ENCODE assay signal across 9 cellular contexts in the genomic region with DNA sequence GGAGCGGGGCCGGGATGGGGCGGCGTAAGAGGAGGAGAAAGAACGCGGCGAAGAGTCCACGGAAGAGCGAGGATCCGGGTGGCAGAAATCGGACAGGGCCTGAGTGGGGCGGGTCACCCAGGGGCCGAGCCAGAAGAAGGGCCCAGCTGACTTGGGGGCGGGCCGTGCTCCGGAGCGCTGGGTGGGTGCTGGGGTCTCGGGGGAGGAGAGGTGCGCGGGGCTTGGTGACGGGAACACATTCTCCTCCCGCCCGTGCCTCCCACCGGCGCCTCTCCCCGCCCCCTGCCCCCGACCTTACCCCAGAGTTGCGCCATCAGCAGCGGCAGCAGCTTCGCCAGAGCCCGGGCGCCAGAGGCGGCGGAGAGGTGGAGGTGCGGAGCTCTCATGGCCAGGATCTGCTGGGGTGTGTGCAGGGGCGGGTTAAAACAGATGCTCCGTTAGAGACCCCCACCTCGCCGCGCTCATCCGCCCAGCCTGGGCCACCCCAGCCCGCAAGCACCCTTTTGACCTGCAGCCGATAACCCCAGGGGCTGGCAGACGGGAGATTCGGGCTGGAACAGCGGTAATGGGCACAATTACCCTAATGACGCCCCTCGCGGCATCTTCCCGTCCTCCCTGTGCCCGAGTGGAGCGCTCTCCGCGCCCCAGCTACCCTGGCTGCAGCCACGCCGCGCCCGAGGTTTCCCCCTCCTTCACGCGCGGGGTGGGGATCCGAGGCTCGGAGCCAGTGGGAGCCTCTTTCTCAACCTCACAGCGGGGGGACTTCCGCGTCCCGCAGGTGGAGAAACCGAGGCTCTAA. TPM values are rescaled to one million over a fixed set of nuclear protein-coding genes. Genes with fewer than 3 reads are reported as not detected.
A peak's percentile ranks its signal among the peaks of the same experiment; 100 is the strongest.
DNase-seq lines count a peak whose midpoint lies in the region; TF ChIP-seq lines count a peak whose summit lies in the region.
"Had no signal": no experiment of that assay in that cellular context is flagged by ENCODE, and none has a peak within 500 bp of the region (broad histone marks: within the 10 kb centered on the region; RNA-seq: fewer than 3 reads in every experiment).

No MANE protein-coding gene starts in this region.

- WGBS in suprapubic skin: 2% methylated on average over 47 of the region's 68 CpGs

- peaks cover 44% of the 10 kb centered on the region for H3K4me1 ChIP-seq in suprapubic skin

- no peaks in the 10 kb centered on the region for H3K9me3 Mint-ChIP-seq in T-helper 2 cell treated with Interferon-gamma antibody and Interleukin-4, amounts not matched to agents 5 μg/mL and 100 μg/mL, for 36 hours

- no peaks in the 10 kb centered on the region for H3K36me3 ChIP-seq in suprapubic skin

- TF ChIP-seq CTCF in suprapubic skin (IDR thresholded peaks at IDR 0.05): no peak

- DNase-seq in T-helper 2 cell treated with Interferon-gamma antibody and Interleukin-4, amounts not matched to agents 5 μg/mL and 100 μg/mL, for 36 hours (ENCODE audit: low spot score): no peak
- DNase-seq in T-helper 2 cell: no peak
- DNase-seq in amniotic epithelial cell (ENCODE audit: low read depth): peak; percentile 60
- DNase-seq in iris pigment epithelial cell (ENCODE audit: low read depth): peak; percentile 26
- no peak for DNase-seq in suprapubic skin (ENCODE audit: low spot score in 2 of 2)
- no peak for DNase-seq in Kasumi-1 (lab: John Stamatoyannopoulos, UW)
- no peak for DNase-seq in SW480 (ENCODE audit: low spot score)
- DNase-seq in OCI-M2 (lab: John Stamatoyannopoulos, UW; ENCODE audit: unreplicated experiment): no peak

- H3K27me3 Mint-ChIP-seq in T-helper 2 cell treated with Interferon-gamma antibody and Interleukin-4, amounts not matched to agents 5 μg/mL and 100 μg/mL, for 36 hours (ENCODE audit: low read depth): peaks cover 54% of the 10 kb centered on the region

- TF ChIP-seq POLR2A in suprapubic skin (IDR thresholded peaks at IDR 0.05): no peak

- TF ChIP-seq EP300 in suprapubic skin (IDR thresholded peaks at IDR 0.05): no peak

- peaks cover 73% of the 10 kb centered on the region for H3K27me3 ChIP-seq in suprapubic skin

- H3K27ac ChIP-seq in suprapubic skin: peak overlapping the region; percentile 72

- H3K9me3 ChIP-seq in suprapubic skin: no peaks in the 10 kb centered on the region

- peak overlapping the region; percentile 14 for H3K4me3 Mint-ChIP-seq in T-helper 2 cell treated with Interferon-gamma antibody and Interleukin-4, amounts not matched to agents 5 μg/mL and 100 μg/mL, for 36 hours

- peaks cover 2% of the 10 kb centered on the region for H3K36me3 Mint-ChIP-seq in T-helper 2 cell treated with Interferon-gamma antibody and Interleukin-4, amounts not matched to agents 5 μg/mL and 100 μg/mL, for 36 hours (ENCODE audit: low read depth)

- peaks cover 9% of the 10 kb centered on the region for H3K4me1 Mint-ChIP-seq in T-helper 2 cell treated with Interferon-gamma antibody and Interleukin-4, amounts not matched to agents 5 μg/mL and 100 μg/mL, for 36 hours (ENCODE audit: low read depth)

- peak overlapping the region; percentile 44 for H3K4me3 ChIP-seq in suprapubic skin

- no peak overlapping the region for H3K27ac Mint-ChIP-seq in T-helper 2 cell treated with Interferon-gamma antibody and Interleukin-4, amounts not matched to agents 5 μg/mL and 100 μg/mL, for 36 hours

RNA-seq across cellular contexts. Expression of a gene that starts 0.6 kb away (rescaled TPM):
- total RNA-seq in suprapubic skin: 10 to 100 TPM; 45.2 to 85.3 (median 53.9) TPM
- total RNA-seq: activated CD8-positive, alpha-beta memory T cell treated with anti-CD3 and anti-CD28 coated beads for 36 hours had no signal

RNA-seq across cellular contexts. Expression of a gene that starts 7.5 kb away (rescaled TPM):
- 100 to 1,000 TPM; 173 to 372 (median 269) TPM for total RNA-seq in suprapubic skin
- total RNA-seq: activated CD8-positive, alpha-beta memory T cell treated with anti-CD3 and anti-CD28 coated beads for 36 hours had no signal

RNA-seq across cellular contexts. Expression of a gene that starts 15.9 kb away (rescaled TPM):
- total RNA-seq in suprapubic skin: 1 to 10 TPM in 2 of 4 donors, not detected in 2; 2.6 to 5.0 TPM
- total RNA-seq: activated CD8-positive, alpha-beta memory T cell treated with anti-CD3 and anti-CD28 coated beads for 36 hours had no signal

RNA-seq across cellular contexts. Expression of a gene that starts 17.5 kb away (rescaled TPM):
- total RNA-seq in suprapubic skin: 100 to 1,000 TPM in 1 of 4 donors, 10 to 100 TPM in 3; 19.7 to 126 (median 87.2) TPM
- total RNA-seq: activated CD8-positive, alpha-beta memory T cell treated with anti-CD3 and anti-CD28 coated beads for 36 hours had no signal

RNA-seq across cellular contexts. Expression of a gene that starts 35.2 kb away (rescaled TPM):
- 100 to 1,000 TPM in 3 of 4 donors, 10 to 100 TPM in 1; 48.3 to 418 (median 218) TPM for total RNA-seq in suprapubic skin
- total RNA-seq: activated CD8-positive, alpha-beta memory T cell treated with anti-CD3 and anti-CD28 coated beads for 36 hours had no signal

Comparison
In these comparisons a context has a peak if more than half of its experiments do, and no peak if none do; other contexts are left out.
1. DNase-seq: peak in amniotic epithelial cell (single experiment) and iris pigment epithelial cell (single experiment); none in T-helper 2 cell treated with Interferon-gamma antibody and Interleukin-4, amounts not matched to agents 5 μg/mL and 100 μg/mL, for 36 hours (single experiment), T-helper 2 cell (0 of 5), suprapubic skin (0 of 2), Kasumi-1 (0 of 2), SW480 (single experiment) and OCI-M2 (single experiment).